In genomic region chr10:19098803-19099202, GRCh38 we compare ENCODE assay signal across 6 cellular contexts. TPM values are rescaled to one million over a fixed set of nuclear protein-coding genes. Genes with fewer than 3 reads are reported as not detected.
"Had no signal": no experiment of that assay in that cellular context is flagged by ENCODE, and none has a peak within 500 bp of the region (broad histone marks: within the 10 kb centered on the region; RNA-seq: fewer than 3 reads in every experiment).

No MANE protein-coding gene starts in this region.

- H3K27ac ChIP-seq: HL-60 had no signal

- DNase-seq: H9, HCEC 1CT had no signal

- H3K4me3 ChIP-seq: GM23338 had no signal

- ATAC-seq: GM23338, HepG2 had no signal

RNA-seq across cellular contexts. Expression of gene MALRD1, which starts 50.2 kb away (rescaled TPM):
- total RNA-seq: HT1080 had no signal
